Comparison of ENCODE assay signal across 15 cellular contexts in the genomic region with DNA sequence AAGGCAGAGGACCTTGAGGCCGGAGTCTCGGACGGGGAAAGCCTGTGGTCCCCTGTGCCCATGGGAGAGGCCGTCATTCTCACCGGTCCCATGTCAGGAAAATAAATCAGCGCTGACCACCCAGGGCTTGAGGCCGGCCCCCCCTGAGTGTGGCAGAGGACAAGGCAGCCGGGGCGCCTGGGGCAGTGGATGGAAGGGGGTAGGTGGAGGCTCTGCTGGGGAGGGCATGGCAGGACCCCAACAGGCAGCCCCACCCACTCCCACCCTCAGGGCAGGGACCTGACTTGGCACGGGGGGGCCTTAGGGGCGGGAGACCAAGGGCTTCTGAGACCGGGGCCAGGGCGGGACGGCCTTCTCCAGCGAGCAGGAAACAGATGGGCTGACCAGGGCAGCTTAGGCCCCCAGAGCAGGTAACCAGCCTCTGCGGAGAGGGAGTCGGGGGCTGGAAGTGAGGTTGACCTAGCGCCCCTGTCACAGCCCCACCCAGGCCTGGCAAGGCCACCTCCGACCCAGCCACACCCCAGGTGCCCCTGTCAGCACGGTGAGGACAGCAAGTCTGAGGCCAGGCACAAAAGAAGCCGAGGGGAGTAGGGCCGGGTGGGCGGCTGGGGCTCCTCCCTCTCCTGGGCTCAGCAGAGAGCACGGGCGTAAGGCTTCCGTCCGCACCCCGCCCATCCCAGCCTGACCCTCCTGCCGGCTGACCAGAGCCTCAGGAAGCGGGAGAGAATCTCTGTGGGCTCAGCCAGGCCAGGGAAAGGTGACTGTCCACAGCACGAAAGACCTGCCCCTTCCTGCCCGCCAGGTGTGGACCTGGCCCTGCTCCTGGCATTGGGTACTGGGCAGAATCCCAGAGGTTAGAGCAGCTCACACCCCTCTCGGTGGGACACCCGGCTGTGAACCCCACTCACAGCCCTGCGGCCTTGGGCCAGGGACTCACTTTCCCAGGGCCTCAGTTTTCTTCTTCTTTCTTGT.
DNase-seq lines count a peak whose midpoint lies in the region; ATAC-seq and TF ChIP-seq lines count a peak whose summit lies in the region.
"Had no signal": no experiment of that assay in that cellular context is flagged by ENCODE, and none has a peak within 500 bp of the region (broad histone marks: within the 10 kb centered on the region; RNA-seq: fewer than 3 reads in every experiment).

No MANE protein-coding gene starts in this region.

- H3K4me3 Mint-ChIP-seq in GM23338, result no peak overlapping the region
- no peak overlapping the region for H3K4me3 Mint-ChIP-seq in endodermal cell
- H3K4me3 Mint-ChIP-seq: CD8-positive, alpha-beta T cell; T-cell had no signal

- H3K9me3 ChIP-seq in endodermal cell (ENCODE audit: control insufficient read depth, low read length) (no peaks in the 10 kb centered on the region), ovary (no peaks in the 10 kb centered on the region)

- WGBS in endodermal cell (ENCODE audit: insufficient coverage in 1 of 2, insufficient read length in 1 of 2), 2 experiments, result 87 to 91% methylated on average over 11 to 34 of the region's 35 CpGs
- 76 to 83% (median 82%) methylated on average over 29 to 35 of the region's 35 CpGs for WGBS in ovary, 3 donors

- H3K4me1 Mint-ChIP-seq in GM23338, result peaks cover 15% of the 10 kb centered on the region
- peaks cover 15% of the 10 kb centered on the region for H3K4me1 Mint-ChIP-seq in endodermal cell

- DNase-seq in activated CD4-positive, CD25-positive, alpha-beta regulatory T cell treated with anti-CD3 and anti-CD28 coated beads, Interleukin-2, amount 50 U/mL, for 72 hours, result peak; percentile 26
- no peak for DNase-seq in GM23338 (ENCODE audit: low spot score)
- DNase-seq in endodermal cell, result peak; percentile 51
- peak in 4 of 5 donors; percentile 12 to 33 (median 22) for DNase-seq in ovary
- DNase-seq in HuH-7 (ENCODE audit: low spot score), result no peak
- DNase-seq: 8988T; activated CD4-positive, alpha-beta T cell treated with anti-CD3 and anti-CD28 coated beads for 1 hour; foreskin melanocyte; NCI-H1105 treated with DMSO at 0.1 percent for 48 hours; stimulated activated naive CD4-positive, alpha-beta T cell had no signal

- no peak for TF ChIP-seq CTCF in GM23338 (conservative IDR thresholded peaks at IDR 0.05; ENCODE audit: low read depth in 2 of 2)
- TF ChIP-seq CTCF in endodermal cell (conservative IDR thresholded peaks at IDR 0.05), result no peak
- no peak for TF ChIP-seq CTCF in ovary (IDR thresholded peaks at IDR 0.05)

- no peak for TF ChIP-seq EP300 in ovary (IDR thresholded peaks at IDR 0.05)

- no peaks in the 10 kb centered on the region for H3F3A ChIP-seq in GM23338 (replicated peaks; ENCODE audit: low read depth)

- no peak overlapping the region for H3K4me2 ChIP-seq in GM23338

- no peak overlapping the region for H2AFZ ChIP-seq in GM23338

- no peak overlapping the region for H3K9ac ChIP-seq in endodermal cell (ENCODE audit: extremely low read depth, low read length, poor library complexity, severe bottlenecking)

- H3K27ac ChIP-seq in GM23338 (ENCODE audit: low read depth) (no peak overlapping the region), endodermal cell (ENCODE audit: low read depth, low read length) (no peak overlapping the region), ovary (no peak overlapping the region)

- no peaks in the 10 kb centered on the region for H3K4me1 ChIP-seq in GM23338 (ENCODE audit: insufficient read depth)
- peaks cover 6% of the 10 kb centered on the region for H3K4me1 ChIP-seq in endodermal cell (ENCODE audit: control insufficient read depth, insufficient read depth, low read length)
- no peaks in the 10 kb centered on the region for H3K4me1 ChIP-seq in ovary (ENCODE audit: insufficient read depth)

- H3K36me3 ChIP-seq in GM23338 (ENCODE audit: insufficient read depth), result no peaks in the 10 kb centered on the region
- H3K36me3 ChIP-seq in endodermal cell (ENCODE audit: control insufficient read depth, insufficient read depth, low read length), result no peaks in the 10 kb centered on the region
- H3K36me3 ChIP-seq in ovary, result no peaks in the 10 kb centered on the region

- H3K27ac Mint-ChIP-seq in GM23338 (no peak overlapping the region), endodermal cell (no peak overlapping the region)
- H3K27ac Mint-ChIP-seq: CD8-positive, alpha-beta T cell had no signal

- H3K27me3 Mint-ChIP-seq in GM23338 (ENCODE audit: insufficient read depth, low read depth, poor library complexity) (peaks cover 9% of the 10 kb centered on the region), endodermal cell (ENCODE audit: insufficient read depth) (peaks cover 3% of the 10 kb centered on the region)

- H4K20me1 ChIP-seq in GM23338 (replicated peaks; ENCODE audit: insufficient read depth), result no peaks in the 10 kb centered on the region

- no peaks in the 10 kb centered on the region for H3K27me3 ChIP-seq in GM23338 (ENCODE audit: insufficient read depth)
- no peaks in the 10 kb centered on the region for H3K27me3 ChIP-seq in endodermal cell (ENCODE audit: control insufficient read depth, insufficient read depth, low read length, poor library complexity, severe bottlenecking)
- no peaks in the 10 kb centered on the region for H3K27me3 ChIP-seq in ovary

- H3K9me3 Mint-ChIP-seq in GM23338 (no peaks in the 10 kb centered on the region; the same call in 2 of the 3 replicates), endodermal cell (no peaks in the 10 kb centered on the region)
- H3K9me3 Mint-ChIP-seq: CD8-positive, alpha-beta T cell; T-cell had no signal

- intact Hi-C loops in ovary (cut with DNase I), result no loop called here

- ATAC-seq in activated CD4-positive, CD25-positive, alpha-beta regulatory T cell treated with anti-CD3 and anti-CD28 coated beads, Interleukin-2, amount 50 U/mL, for 24 hours, result no peak
- ATAC-seq in GM23338 (peak; percentile 3; the same call in 1 of the 3 replicates), HG03439 (IDR thresholded peaks at IDR 0.05; ENCODE audit: unreplicated experiment) (no peak), HG03520 (IDR thresholded peaks at IDR 0.05; ENCODE audit: unreplicated experiment) (no peak)
- ATAC-seq: CD8-positive, alpha-beta T cell; T-cell had no signal

- H3K79me2 ChIP-seq in GM23338 (replicated peaks; ENCODE audit: insufficient read depth), result no peaks in the 10 kb centered on the region

- TF ChIP-seq POLR2A in ovary (IDR thresholded peaks at IDR 0.05), result no peak

- no peaks in the 10 kb centered on the region for H3K9me2 ChIP-seq in GM23338 (ENCODE audit: insufficient read depth)

- H3K36me3 Mint-ChIP-seq in GM23338 (ENCODE audit: low read depth) (no peaks in the 10 kb centered on the region), endodermal cell (ENCODE audit: low read depth) (no peaks in the 10 kb centered on the region)
- H3K36me3 Mint-ChIP-seq: CD8-positive, alpha-beta T cell; T-cell had no signal

- H3K4me3 ChIP-seq in GM23338 (no peak overlapping the region), endodermal cell (ENCODE audit: low read length) (no peak overlapping the region), ovary (no peak overlapping the region)

TF ChIP-seq in GM23338, 12 proteins besides CTCF, POLR2A, EP300 and RAD21:
- TF ChIP-seq ZNF331 (CRISPR knock-in tag; IDR thresholded peaks at IDR 0.05; ENCODE audit: low read depth) (no peak), CREB1 (CRISPR knock-in tag; IDR thresholded peaks at IDR 0.05; ENCODE audit: low read depth) (no peak), ZNF114 (CRISPR knock-in tag; IDR thresholded peaks at IDR 0.05) (no peak), POLR2AphosphoS5 (IDR thresholded peaks at IDR 0.05; ENCODE audit: low read depth) (no peak)
TF ChIP-seq in GM23338: peak in this region for 0.

Comparison
In these comparisons a context has a peak if more than half of its experiments do, and no peak if none do; other contexts are left out.
1. DNase-seq: peak in activated CD4-positive, CD25-positive, alpha-beta regulatory T cell treated with anti-CD3 and anti-CD28 coated beads, Interleukin-2, amount 50 U/mL, for 72 hours (single experiment), endodermal cell (single experiment) and ovary (4 of 5); none in GM23338 (single experiment) and HuH-7 (single experiment).